In genomic region chr16:68792465-68793324, GRCh38 we compare ENCODE assay signal across 1 cellular context.
TF ChIP-seq lines count a peak whose summit lies in the region.

No MANE protein-coding gene starts in this region.

TF ChIP-seq in HepG2, 621 proteins besides CTCF, POLR2A, EP300 and RAD21 (continued from another document and continues in another):
- TF ChIP-seq, protein P1, sequence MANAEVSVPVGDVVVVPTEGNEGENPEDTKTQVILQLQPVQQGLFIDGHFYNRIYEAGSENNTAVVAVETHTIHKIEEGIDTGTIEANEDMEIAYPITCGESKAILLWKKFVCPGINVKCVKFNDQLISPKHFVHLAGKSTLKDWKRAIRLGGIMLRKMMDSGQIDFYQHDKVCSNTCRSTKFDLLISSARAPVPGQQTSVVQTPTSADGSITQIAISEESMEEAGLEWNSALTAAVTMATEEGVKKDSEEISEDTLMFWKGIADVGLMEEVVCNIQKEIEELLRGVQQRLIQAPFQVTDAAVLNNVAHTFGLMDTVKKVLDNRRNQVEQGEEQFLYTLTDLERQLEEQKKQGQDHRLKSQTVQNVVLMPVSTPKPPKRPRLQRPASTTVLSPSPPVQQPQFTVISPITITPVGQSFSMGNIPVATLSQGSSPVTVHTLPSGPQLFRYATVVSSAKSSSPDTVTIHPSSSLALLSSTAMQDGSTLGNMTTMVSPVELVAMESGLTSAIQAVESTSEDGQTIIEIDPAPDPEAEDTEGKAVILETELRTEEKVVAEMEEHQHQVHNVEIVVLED (CRISPR knock-in tag; IDR thresholded peaks at IDR 0.05; ENCODE audit: borderline replicate concordance): no peak; the same call in 1 of the 2 replicates
- peak; percentile 48; the same call in 1 of the 2 replicates for TF ChIP-seq GATAD1 (CRISPR knock-in tag; IDR thresholded peaks at IDR 0.05)
- TF ChIP-seq ZMAT3 (CRISPR knock-in tag; conservative IDR thresholded peaks at IDR 0.05): no peak; the same call in 1 of the 2 replicates
- TF ChIP-seq, protein P2, sequence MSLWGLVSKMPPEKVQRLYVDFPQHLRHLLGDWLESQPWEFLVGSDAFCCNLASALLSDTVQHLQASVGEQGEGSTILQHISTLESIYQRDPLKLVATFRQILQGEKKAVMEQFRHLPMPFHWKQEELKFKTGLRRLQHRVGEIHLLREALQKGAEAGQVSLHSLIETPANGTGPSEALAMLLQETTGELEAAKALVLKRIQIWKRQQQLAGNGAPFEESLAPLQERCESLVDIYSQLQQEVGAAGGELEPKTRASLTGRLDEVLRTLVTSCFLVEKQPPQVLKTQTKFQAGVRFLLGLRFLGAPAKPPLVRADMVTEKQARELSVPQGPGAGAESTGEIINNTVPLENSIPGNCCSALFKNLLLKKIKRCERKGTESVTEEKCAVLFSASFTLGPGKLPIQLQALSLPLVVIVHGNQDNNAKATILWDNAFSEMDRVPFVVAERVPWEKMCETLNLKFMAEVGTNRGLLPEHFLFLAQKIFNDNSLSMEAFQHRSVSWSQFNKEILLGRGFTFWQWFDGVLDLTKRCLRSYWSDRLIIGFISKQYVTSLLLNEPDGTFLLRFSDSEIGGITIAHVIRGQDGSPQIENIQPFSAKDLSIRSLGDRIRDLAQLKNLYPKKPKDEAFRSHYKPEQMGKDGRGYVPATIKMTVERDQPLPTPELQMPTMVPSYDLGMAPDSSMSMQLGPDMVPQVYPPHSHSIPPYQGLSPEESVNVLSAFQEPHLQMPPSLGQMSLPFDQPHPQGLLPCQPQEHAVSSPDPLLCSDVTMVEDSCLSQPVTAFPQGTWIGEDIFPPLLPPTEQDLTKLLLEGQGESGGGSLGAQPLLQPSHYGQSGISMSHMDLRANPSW (CRISPR knock-in tag; IDR thresholded peaks at IDR 0.05; ENCODE audit: borderline replicate concordance): peak; percentile 72; the same call in 1 of the 2 replicates
- TF ChIP-seq ZNF7 (CRISPR knock-in tag; IDR thresholded peaks at IDR 0.05): no peak
- no peak; the same call in 1 of the 2 replicates for TF ChIP-seq NFKB2 (CRISPR knock-in tag; IDR thresholded peaks at IDR 0.05; ENCODE audit: borderline replicate concordance)
- TF ChIP-seq ZNF180 (CRISPR knock-in tag; IDR thresholded peaks at IDR 0.05; ENCODE audit: borderline replicate concordance, low read depth): no peak
- 0 out of 2 replicates have a peak, but pooled peaks have one; percentile 44 for TF ChIP-seq AHR (CRISPR knock-in tag; IDR thresholded peaks at IDR 0.05)
- TF ChIP-seq, protein P3, sequence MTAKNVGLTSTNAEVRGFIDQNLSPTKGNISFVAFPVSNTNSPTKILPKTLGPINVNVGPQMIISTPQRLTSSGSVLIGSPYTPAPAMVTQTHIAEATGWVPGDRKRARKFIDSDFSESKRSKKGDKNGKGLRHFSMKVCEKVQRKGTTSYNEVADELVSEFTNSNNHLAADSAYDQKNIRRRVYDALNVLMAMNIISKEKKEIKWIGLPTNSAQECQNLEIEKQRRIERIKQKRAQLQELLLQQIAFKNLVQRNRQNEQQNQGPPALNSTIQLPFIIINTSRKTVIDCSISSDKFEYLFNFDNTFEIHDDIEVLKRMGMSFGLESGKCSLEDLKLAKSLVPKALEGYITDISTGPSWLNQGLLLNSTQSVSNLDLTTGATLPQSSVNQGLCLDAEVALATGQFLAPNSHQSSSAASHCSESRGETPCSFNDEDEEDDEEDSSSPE (CRISPR knock-in tag; IDR thresholded peaks at IDR 0.05): peak; percentile 49; the same call in 1 of the 2 replicates
- TF ChIP-seq NRL (CRISPR knock-in tag; IDR thresholded peaks at IDR 0.05; ENCODE audit: borderline replicate concordance): no peak; the same call in 1 of the 2 replicates
- TF ChIP-seq, protein P4, sequence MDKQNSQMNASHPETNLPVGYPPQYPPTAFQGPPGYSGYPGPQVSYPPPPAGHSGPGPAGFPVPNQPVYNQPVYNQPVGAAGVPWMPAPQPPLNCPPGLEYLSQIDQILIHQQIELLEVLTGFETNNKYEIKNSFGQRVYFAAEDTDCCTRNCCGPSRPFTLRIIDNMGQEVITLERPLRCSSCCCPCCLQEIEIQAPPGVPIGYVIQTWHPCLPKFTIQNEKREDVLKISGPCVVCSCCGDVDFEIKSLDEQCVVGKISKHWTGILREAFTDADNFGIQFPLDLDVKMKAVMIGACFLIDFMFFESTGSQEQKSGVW (CRISPR knock-in tag; IDR thresholded peaks at IDR 0.05; ENCODE audit: borderline replicate concordance): no peak
- TF ChIP-seq ZNF501 (CRISPR knock-in tag; IDR thresholded peaks at IDR 0.05): peak; percentile 90
- TF ChIP-seq ZNF672 (CRISPR knock-in tag; IDR thresholded peaks at IDR 0.05): no peak
- peak; percentile 93 for TF ChIP-seq HOXD1 (CRISPR knock-in tag; IDR thresholded peaks at IDR 0.05)
- TF ChIP-seq ZNF496 (CRISPR knock-in tag; IDR thresholded peaks at IDR 0.05; ENCODE audit: insufficient replicate concordance): no peak
- no peak; the same call in 1 of the 2 replicates for TF ChIP-seq ZNF704 (CRISPR knock-in tag; IDR thresholded peaks at IDR 0.05; ENCODE audit: borderline replicate concordance)
- peak; percentile 97 for TF ChIP-seq SP5 (CRISPR knock-in tag; IDR thresholded peaks at IDR 0.05; ENCODE audit: borderline replicate concordance, low read depth)
- no peak for TF ChIP-seq SRSF9 (IDR thresholded peaks at IDR 0.05; ENCODE audit: borderline replicate concordance, insufficient read depth, low read depth, low read length, poor library complexity, severe bottlenecking)
- TF ChIP-seq, protein P5, sequence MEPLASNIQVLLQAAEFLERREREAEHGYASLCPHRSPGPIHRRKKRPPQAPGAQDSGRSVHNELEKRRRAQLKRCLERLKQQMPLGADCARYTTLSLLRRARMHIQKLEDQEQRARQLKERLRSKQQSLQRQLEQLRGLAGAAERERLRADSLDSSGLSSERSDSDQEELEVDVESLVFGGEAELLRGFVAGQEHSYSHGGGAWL (CRISPR knock-in tag; IDR thresholded peaks at IDR 0.05): no peak
- TF ChIP-seq NFYB (CRISPR knock-in tag; IDR thresholded peaks at IDR 0.05): no peak
- TF ChIP-seq ZNF547 (CRISPR knock-in tag; IDR thresholded peaks at IDR 0.05): peak; percentile 21; the same call in 1 of the 2 replicates
- TF ChIP-seq ZFY (CRISPR knock-in tag; IDR thresholded peaks at IDR 0.05): no peak; the same call in 1 of the 2 replicates
- TF ChIP-seq SMAD1 (CRISPR knock-in tag; IDR thresholded peaks at IDR 0.05; ENCODE audit: borderline replicate concordance, low read depth): no peak; the same call in 1 of the 2 replicates
- TF ChIP-seq, protein P6, sequence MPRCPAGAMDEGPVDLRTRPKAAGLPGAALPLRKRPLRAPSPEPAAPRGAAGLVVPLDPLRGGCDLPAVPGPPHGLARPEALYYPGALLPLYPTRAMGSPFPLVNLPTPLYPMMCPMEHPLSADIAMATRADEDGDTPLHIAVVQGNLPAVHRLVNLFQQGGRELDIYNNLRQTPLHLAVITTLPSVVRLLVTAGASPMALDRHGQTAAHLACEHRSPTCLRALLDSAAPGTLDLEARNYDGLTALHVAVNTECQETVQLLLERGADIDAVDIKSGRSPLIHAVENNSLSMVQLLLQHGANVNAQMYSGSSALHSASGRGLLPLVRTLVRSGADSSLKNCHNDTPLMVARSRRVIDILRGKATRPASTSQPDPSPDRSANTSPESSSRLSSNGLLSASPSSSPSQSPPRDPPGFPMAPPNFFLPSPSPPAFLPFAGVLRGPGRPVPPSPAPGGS (CRISPR knock-in tag; IDR thresholded peaks at IDR 0.05): peak; percentile 68; the same call in 1 of the 2 replicates
- TF ChIP-seq MLXIP (CRISPR knock-in tag; IDR thresholded peaks at IDR 0.05; ENCODE audit: borderline replicate concordance): peak; percentile 95
- peak; percentile 59; the same call in 1 of the 2 replicates for TF ChIP-seq ARID4A (CRISPR knock-in tag; IDR thresholded peaks at IDR 0.05; ENCODE audit: borderline replicate concordance)
- no peak; the same call in 1 of the 2 replicates for TF ChIP-seq ZKSCAN8 (CRISPR knock-in tag; IDR thresholded peaks at IDR 0.05; ENCODE audit: borderline replicate concordance)
- peak; percentile 89 for TF ChIP-seq SOX5 (CRISPR knock-in tag; IDR thresholded peaks at IDR 0.05; ENCODE audit: borderline replicate concordance)
- TF ChIP-seq, protein P7, sequence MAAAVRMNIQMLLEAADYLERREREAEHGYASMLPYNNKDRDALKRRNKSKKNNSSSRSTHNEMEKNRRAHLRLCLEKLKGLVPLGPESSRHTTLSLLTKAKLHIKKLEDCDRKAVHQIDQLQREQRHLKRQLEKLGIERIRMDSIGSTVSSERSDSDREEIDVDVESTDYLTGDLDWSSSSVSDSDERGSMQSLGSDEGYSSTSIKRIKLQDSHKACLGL (CRISPR knock-in tag; IDR thresholded peaks at IDR 0.05): 0 out of 2 replicates have a peak, but pooled peaks have one; percentile 21
- TF ChIP-seq, protein P8, sequence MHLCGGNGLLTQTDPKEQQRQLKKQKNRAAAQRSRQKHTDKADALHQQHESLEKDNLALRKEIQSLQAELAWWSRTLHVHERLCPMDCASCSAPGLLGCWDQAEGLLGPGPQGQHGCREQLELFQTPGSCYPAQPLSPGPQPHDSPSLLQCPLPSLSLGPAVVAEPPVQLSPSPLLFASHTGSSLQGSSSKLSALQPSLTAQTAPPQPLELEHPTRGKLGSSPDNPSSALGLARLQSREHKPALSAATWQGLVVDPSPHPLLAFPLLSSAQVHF (CRISPR knock-in tag; IDR thresholded peaks at IDR 0.05): 0 out of 2 replicates have a peak, but pooled peaks have one; percentile 48
- peak; percentile 99 for TF ChIP-seq NR2F2 (IDR thresholded peaks at IDR 0.05; ENCODE audit: borderline replicate concordance, low read depth)
- TF ChIP-seq ZNF629 (CRISPR knock-in tag; conservative IDR thresholded peaks at IDR 0.05): peak; percentile 26; the same call in 1 of the 2 replicates
- no peak for TF ChIP-seq ZNF550 (CRISPR knock-in tag; IDR thresholded peaks at IDR 0.05; ENCODE audit: borderline replicate concordance)
- TF ChIP-seq PHF8 (CRISPR knock-in tag; IDR thresholded peaks at IDR 0.05): peak; percentile 20; the same call in 1 of the 2 replicates
- TF ChIP-seq E2F2 (CRISPR knock-in tag; IDR thresholded peaks at IDR 0.05; ENCODE audit: borderline replicate concordance): 0 out of 2 replicates have a peak, but pooled peaks have one; percentile 53
- no peak; the same call in 1 of the 2 replicates for TF ChIP-seq GABPB1 (CRISPR knock-in tag; IDR thresholded peaks at IDR 0.05)
- TF ChIP-seq ARHGAP35 (CRISPR knock-in tag; IDR thresholded peaks at IDR 0.05; ENCODE audit: borderline replicate concordance): peak; percentile 74; the same call in 1 of the 2 replicates
